17 cellular contexts compared by ENCODE assay signal in the genomic region with DNA sequence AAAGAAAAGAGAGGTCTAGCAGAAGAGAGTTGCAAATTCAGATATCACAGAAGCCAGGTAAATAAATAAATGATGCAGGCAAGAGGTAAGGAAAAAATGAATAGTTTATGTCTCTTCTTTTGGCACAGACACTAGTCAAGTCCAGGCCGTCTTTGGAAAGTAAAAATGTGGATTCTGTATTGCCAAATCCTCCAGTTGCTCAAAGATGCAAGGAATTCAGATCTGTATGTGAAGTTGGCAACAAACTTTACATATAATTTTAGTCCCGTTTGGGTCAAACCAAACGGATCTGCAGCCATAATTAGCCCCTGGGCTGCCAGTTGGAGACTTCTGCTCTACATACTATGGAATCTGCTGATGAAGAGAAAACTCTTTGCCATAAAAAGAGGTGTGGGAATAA.
A peak's percentile ranks its signal among the peaks of the same experiment; 100 is the strongest.
DNase-seq lines count a peak whose midpoint lies in the region; ATAC-seq and TF ChIP-seq lines count a peak whose summit lies in the region.
"Had no signal": no experiment of that assay in that cellular context is flagged by ENCODE, and none has a peak within 500 bp of the region (broad histone marks: within the 10 kb centered on the region; RNA-seq: fewer than 3 reads in every experiment).

No MANE protein-coding gene starts in this region.

- H2AFZ ChIP-seq in GM23338, result peak overlapping the region; percentile 15; the same call in 1 of the 2 replicates
- H2AFZ ChIP-seq: GM23248 had no signal

- TF ChIP-seq CTCF in GM23338 (conservative IDR thresholded peaks at IDR 0.05; ENCODE audit: low read depth in 2 of 2) (no peak), GM13977 (IDR thresholded peaks at IDR 0.05; ENCODE audit: extremely low read depth, insufficient read depth, missing control alignments) (no peak)

- no peaks in the 10 kb centered on the region for H3F3A ChIP-seq in GM23338 (replicated peaks; ENCODE audit: low read depth)

- no peak overlapping the region for H3K27ac ChIP-seq in GM23338 (ENCODE audit: low read depth)
- H3K27ac ChIP-seq: BLaER1, GM23248 had no signal

- H3K36me3 ChIP-seq in GM23338 (ENCODE audit: insufficient read depth) (no peaks in the 10 kb centered on the region), adipocyte (ENCODE audit: control insufficient read depth, insufficient read depth, low read length, severe bottlenecking) (no peaks in the 10 kb centered on the region)
- H3K36me3 ChIP-seq: BLaER1 had no signal

- in situ Hi-C loops in GM13977 (cut with MboI; ENCODE audit: low pct_unique_long_range_greater_than_20kb, low sequenced_read_pairs, unreplicated experiment), result no loop called here

- H3K4me3 ChIP-seq in GM23338 (no peak overlapping the region), adipocyte (ENCODE audit: low read length) (peak overlapping the region; percentile 10)
- H3K4me3 ChIP-seq: BLaER1, GM23248 had no signal

- H3K4me1 Mint-ChIP-seq in GM23338, result no peaks in the 10 kb centered on the region; the same call in 2 of the 3 replicates
- H3K4me1 Mint-ChIP-seq: CD14-positive monocyte; CD4-positive, alpha-beta memory T cell; IgD-negative memory B cell had no signal

- H3K27me3 Mint-ChIP-seq in GM23338 (ENCODE audit: insufficient read depth, low read depth, poor library complexity), result no peaks in the 10 kb centered on the region
- H3K27me3 Mint-ChIP-seq: CD4-positive, alpha-beta memory T cell; IgD-negative memory B cell had no signal

- H3K4me1 ChIP-seq in GM23338 (ENCODE audit: insufficient read depth) (peaks cover 6% of the 10 kb centered on the region; the same call in 1 of the 2 replicates), adipocyte (ENCODE audit: control insufficient read depth, insufficient read depth, low read length) (peaks cover 49% of the 10 kb centered on the region)
- H3K4me1 ChIP-seq: BLaER1 had no signal

- H3K9ac ChIP-seq in adipocyte (ENCODE audit: low read length), result no peak overlapping the region
- H3K9ac ChIP-seq: BLaER1, GM23248 had no signal

- H3K36me3 Mint-ChIP-seq in GM23338 (ENCODE audit: low read depth), result no peaks in the 10 kb centered on the region
- H3K36me3 Mint-ChIP-seq: CD14-positive monocyte; CD4-positive, alpha-beta memory T cell; IgD-negative memory B cell had no signal

- peaks cover 10% of the 10 kb centered on the region; the same call in 1 of the 2 replicates for H3K9me2 ChIP-seq in GM23338 (ENCODE audit: insufficient read depth)

- no peak overlapping the region for H3K27ac Mint-ChIP-seq in GM23338
- H3K27ac Mint-ChIP-seq: CD14-positive monocyte; CD4-positive, alpha-beta memory T cell; IgD-negative memory B cell had no signal

- no peaks in the 10 kb centered on the region for H3K27me3 ChIP-seq in GM23338 (ENCODE audit: insufficient read depth)
- no peaks in the 10 kb centered on the region for H3K27me3 ChIP-seq in adipocyte (replicated peaks; ENCODE audit: control insufficient read depth, insufficient read depth, low read length)
- H3K27me3 ChIP-seq: BLaER1 had no signal

- H3K79me2 ChIP-seq in GM23338 (replicated peaks; ENCODE audit: insufficient read depth), result no peaks in the 10 kb centered on the region

- ATAC-seq in GM23338 (no peak), GM19351 (IDR thresholded peaks at IDR 0.05; ENCODE audit: unreplicated experiment) (no peak)

- H4K20me1 ChIP-seq in GM23338 (replicated peaks; ENCODE audit: insufficient read depth), result no peaks in the 10 kb centered on the region
- H4K20me1 ChIP-seq: BLaER1 had no signal

- DNase-seq in GM23338 (ENCODE audit: low spot score) (no peak), adipocyte (ENCODE audit: low read depth) (peak; percentile 59), fibroblast of gingiva (ENCODE audit: low read depth) (peak; percentile 56), UCSD-AML1 (lab: John Stamatoyannopoulos, UW; ENCODE audit: unreplicated experiment) (no peak), GM13977 (ENCODE audit: low spot score) (no peak), NCI-H146 treated with DMSO at 0.1 percent for 48 hours (lab: John Stamatoyannopoulos, UW; ENCODE audit: unreplicated experiment) (no peak)
- DNase-seq: CD4-positive, alpha-beta memory T cell; DMS153; DMS79; GF-D8; GM23248; HCEC 1CT; KBM-7 had no signal

- H3K4me3 Mint-ChIP-seq in GM23338, result no peak overlapping the region
- H3K4me3 Mint-ChIP-seq: CD14-positive monocyte; CD4-positive, alpha-beta memory T cell; IgD-negative memory B cell had no signal

- H3K9me3 Mint-ChIP-seq in GM23338, result no peaks in the 10 kb centered on the region
- H3K9me3 Mint-ChIP-seq: CD4-positive, alpha-beta memory T cell had no signal

- no peak overlapping the region for H3K4me2 ChIP-seq in GM23338
- H3K4me2 ChIP-seq: BLaER1 had no signal

- no peaks in the 10 kb centered on the region for H3K9me3 ChIP-seq in adipocyte (ENCODE audit: control insufficient read depth, low read length)
- H3K9me3 ChIP-seq: BLaER1 had no signal

TF ChIP-seq in GM23338, 12 proteins besides CTCF, POLR2A, EP300 and RAD21:
- no peak for TF ChIP-seq STAT1 (IDR thresholded peaks at IDR 0.05; ENCODE audit: unreplicated experiment)

Comparison
In these comparisons a context has a peak if more than half of its experiments do, and no peak if none do; other contexts are left out.
1. DNase-seq: peak in adipocyte (single experiment) and fibroblast of gingiva (single experiment); none in GM23338 (single experiment), UCSD-AML1 (single experiment), GM13977 (single experiment) and NCI-H146 treated with DMSO at 0.1 percent for 48 hours (single experiment).